In the genomic region with DNA sequence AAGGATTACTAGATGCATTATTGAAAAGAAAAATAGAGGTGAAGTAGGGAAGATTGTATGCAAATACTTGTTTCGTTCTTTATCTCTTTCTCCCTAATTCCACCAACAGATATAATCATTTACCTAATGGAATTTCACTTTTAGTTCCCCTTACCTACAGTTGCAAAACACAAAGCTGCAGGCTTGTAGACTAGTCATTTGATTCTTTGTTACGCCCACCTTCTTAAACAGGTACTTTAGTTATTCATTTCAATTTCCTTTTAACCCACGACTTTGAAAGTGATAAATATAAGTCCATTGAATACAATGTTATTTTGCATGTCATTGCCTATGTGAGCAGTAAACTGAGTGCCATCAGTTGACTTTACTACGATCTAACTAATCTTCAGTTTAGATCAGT, we compare ENCODE assay signal across 14 cellular contexts. TPM values are rescaled to one million over a fixed set of nuclear protein-coding genes. Genes with fewer than 3 reads are reported as not detected.
DNase-seq lines count a peak whose midpoint lies in the region; ATAC-seq lines count a peak whose summit lies in the region.
"Had no signal": no experiment of that assay in that cellular context is flagged by ENCODE, and none has a peak within 500 bp of the region (broad histone marks: within the 10 kb centered on the region; RNA-seq: fewer than 3 reads in every experiment).

No MANE protein-coding gene starts in this region.

- peak overlapping the region; percentile 26 for H3K4me3 Mint-ChIP-seq in activated T-helper 1 cell treated with anti-CD3 and anti-CD28 coated beads, Interleukin-12 subunit alpha, Interleukin-12 subunit beta, Interleukin-2, Interleukin-4 antibody, amounts not matched to agents 30 ng/mL and 10 ng/mL and 1 ng/mL, durations not matched to agents 14 hours and 24 hours and 36 hours
- H3K4me3 Mint-ChIP-seq: activated B cell treated with CpG ODN at 0.5 μM for 24 hours; CD4-positive, alpha-beta memory T cell; IgD-negative memory B cell had no signal

- intact Hi-C loops in activated T-helper 1 cell treated with anti-CD3 and anti-CD28 coated beads, Interleukin-12 subunit alpha, Interleukin-12 subunit beta, Interleukin-2, Interleukin-4 antibody, amounts not matched to agents 30 ng/mL and 10 ng/mL and 1 ng/mL, durations not matched to agents 14 hours and 24 hours and 36 hours (cut with micrococcal nuclease), result loop anchor here (1.0 to 2.0 kb wide), 2 partner anchors 42 to 88 kb away; no protein-coding TSS in a partner anchor

- H3K27ac Mint-ChIP-seq in activated T-helper 1 cell treated with anti-CD3 and anti-CD28 coated beads, Interleukin-12 subunit alpha, Interleukin-12 subunit beta, Interleukin-2, Interleukin-4 antibody, amounts not matched to agents 30 ng/mL and 10 ng/mL and 1 ng/mL, durations not matched to agents 14 hours and 24 hours and 36 hours, result peak overlapping the region; percentile 55
- H3K27ac Mint-ChIP-seq: activated B cell treated with CpG ODN at 0.5 μM for 24 hours; CD4-positive, alpha-beta memory T cell; IgD-negative memory B cell had no signal

- peaks cover 9% of the 10 kb centered on the region for H3K9me3 Mint-ChIP-seq in activated T-helper 1 cell treated with anti-CD3 and anti-CD28 coated beads, Interleukin-12 subunit alpha, Interleukin-12 subunit beta, Interleukin-2, Interleukin-4 antibody, amounts not matched to agents 30 ng/mL and 10 ng/mL and 1 ng/mL, durations not matched to agents 14 hours and 24 hours and 36 hours
- H3K9me3 Mint-ChIP-seq: activated B cell treated with CpG ODN at 0.5 μM for 24 hours, IgD-negative memory B cell had no signal

- DNase-seq in activated T-helper 1 cell treated with anti-CD3 and anti-CD28 coated beads, Interleukin-12 subunit alpha, Interleukin-12 subunit beta, Interleukin-2, Interleukin-4 antibody, amounts not matched to agents 30 ng/mL and 10 ng/mL and 1 ng/mL, durations not matched to agents 14 hours and 24 hours and 36 hours (ENCODE audit: low spot score), result no peak
- DNase-seq in NOMO-1 (lab: John Stamatoyannopoulos, UW; ENCODE audit: unreplicated experiment in 2 of 2), result no peak
- no peak for DNase-seq in effector CD4-positive, alpha-beta T cell
- DNase-seq: activated B cell treated with CpG ODN at 0.5 μM for 24 hours; brain microvascular endothelial cell; CD4-positive, alpha-beta memory T cell; NCI-H187; SK-N-SH had no signal

- ATAC-seq in GM18873 (IDR thresholded peaks at IDR 0.05; ENCODE audit: low FRiP score, unreplicated experiment), result peak; percentile 62
- ATAC-seq in GM21390 (IDR thresholded peaks at IDR 0.05; ENCODE audit: unreplicated experiment), result peak; percentile 98
- ATAC-seq in HG02981 (IDR thresholded peaks at IDR 0.05; ENCODE audit: unreplicated experiment), result peak; percentile 95
- ATAC-seq in GM21786 (IDR thresholded peaks at IDR 0.05; ENCODE audit: unreplicated experiment), result no peak

- H3K27me3 Mint-ChIP-seq in activated T-helper 1 cell treated with anti-CD3 and anti-CD28 coated beads, Interleukin-12 subunit alpha, Interleukin-12 subunit beta, Interleukin-2, Interleukin-4 antibody, amounts not matched to agents 30 ng/mL and 10 ng/mL and 1 ng/mL, durations not matched to agents 14 hours and 24 hours and 36 hours (ENCODE audit: insufficient read depth), result no peaks in the 10 kb centered on the region
- H3K27me3 Mint-ChIP-seq: activated B cell treated with CpG ODN at 0.5 μM for 24 hours; CD4-positive, alpha-beta memory T cell; IgD-negative memory B cell had no signal

- peaks cover 28% of the 10 kb centered on the region for H3K4me1 Mint-ChIP-seq in activated T-helper 1 cell treated with anti-CD3 and anti-CD28 coated beads, Interleukin-12 subunit alpha, Interleukin-12 subunit beta, Interleukin-2, Interleukin-4 antibody, amounts not matched to agents 30 ng/mL and 10 ng/mL and 1 ng/mL, durations not matched to agents 14 hours and 24 hours and 36 hours (ENCODE audit: low read depth)
- H3K4me1 Mint-ChIP-seq: activated B cell treated with CpG ODN at 0.5 μM for 24 hours, IgD-negative memory B cell had no signal

- H3K36me3 Mint-ChIP-seq in activated T-helper 1 cell treated with anti-CD3 and anti-CD28 coated beads, Interleukin-12 subunit alpha, Interleukin-12 subunit beta, Interleukin-2, Interleukin-4 antibody, amounts not matched to agents 30 ng/mL and 10 ng/mL and 1 ng/mL, durations not matched to agents 14 hours and 24 hours and 36 hours (ENCODE audit: low read depth), result peaks cover 5% of the 10 kb centered on the region

RNA-seq across cellular contexts. Expression of gene HRH4, which starts 3.9 kb away (rescaled TPM):
- total RNA-seq in activated T-helper 1 cell treated with anti-CD3 and anti-CD28 coated beads, Interleukin-12 subunit alpha, Interleukin-12 subunit beta, Interleukin-2, Interleukin-4 antibody, amounts not matched to agents 30 ng/mL and 10 ng/mL and 1 ng/mL, durations not matched to agents 14 hours and 24 hours and 36 hours, result 1.7 and 1.9 TPM in 2 replicates
- total RNA-seq: activated B cell treated with CpG ODN at 0.5 μM for 24 hours, glomerular endothelial cell had no signal

RNA-seq across cellular contexts. Expression of gene IMPACT, which starts 30.1 kb away (rescaled TPM):
- total RNA-seq in activated T-helper 1 cell treated with anti-CD3 and anti-CD28 coated beads, Interleukin-12 subunit alpha, Interleukin-12 subunit beta, Interleukin-2, Interleukin-4 antibody, amounts not matched to agents 30 ng/mL and 10 ng/mL and 1 ng/mL, durations not matched to agents 14 hours and 24 hours and 36 hours, result 9.5 and 11.8 TPM in 2 replicates

RNA-seq across cellular contexts. Expression of gene OSBPL1A, which starts 58.9 kb away (rescaled TPM):
- total RNA-seq in activated T-helper 1 cell treated with anti-CD3 and anti-CD28 coated beads, Interleukin-12 subunit alpha, Interleukin-12 subunit beta, Interleukin-2, Interleukin-4 antibody, amounts not matched to agents 30 ng/mL and 10 ng/mL and 1 ng/mL, durations not matched to agents 14 hours and 24 hours and 36 hours, result 2.2 and 2.5 TPM in 2 replicates
